ENCODE assay signal across 15 cellular contexts in the genomic region with DNA sequence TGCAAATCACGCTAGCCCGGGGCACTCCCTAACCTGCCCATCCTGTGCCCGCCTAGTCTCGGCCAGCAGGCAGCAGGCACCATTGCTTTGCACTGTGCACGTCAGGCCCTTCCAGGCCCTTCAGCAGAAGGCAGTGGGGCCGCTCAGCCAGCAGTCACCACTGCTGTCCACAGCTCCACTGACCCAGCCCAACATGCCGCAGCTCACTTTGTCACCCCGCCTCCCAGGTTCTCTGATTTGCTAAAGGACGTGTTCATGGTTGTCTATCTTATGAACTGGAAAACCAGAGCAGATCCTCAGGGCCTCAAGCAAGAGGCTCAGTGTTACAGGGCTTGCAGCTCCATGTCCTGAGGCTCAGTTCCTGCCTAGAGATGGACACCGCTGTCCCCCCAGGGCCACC. TPM values are rescaled to one million over a fixed set of nuclear protein-coding genes. Genes with fewer than 3 reads are reported as not detected.
A peak's percentile ranks its signal among the peaks of the same experiment; 100 is the strongest.
DNase-seq lines count a peak whose midpoint lies in the region; TF ChIP-seq lines count a peak whose summit lies in the region.
"Had no signal": no experiment of that assay in that cellular context is flagged by ENCODE, and none has a peak within 500 bp of the region (broad histone marks: within the 10 kb centered on the region; RNA-seq: fewer than 3 reads in every experiment).

No MANE protein-coding gene starts in this region.

- H3K4me2 ChIP-seq in neuronal stem cell (ENCODE audit: insufficient read depth, low read length, poor library complexity, severe bottlenecking): no peak overlapping the region
- H3K4me2 ChIP-seq: SK-N-SH had no signal

- no peak overlapping the region for H4K8ac ChIP-seq in neuronal stem cell (ENCODE audit: low read depth, low read length)

- H3K27me3 Mint-ChIP-seq in endodermal cell (ENCODE audit: insufficient read depth): peaks cover 2% of the 10 kb centered on the region

- no peaks in the 10 kb centered on the region for H3K36me3 Mint-ChIP-seq in endodermal cell (ENCODE audit: low read depth)
- H3K36me3 Mint-ChIP-seq: CD8-positive, alpha-beta memory T cell had no signal

- H2BK12ac ChIP-seq in neuronal stem cell (ENCODE audit: low read length): no peak overlapping the region

- H3K18ac ChIP-seq in neuronal stem cell (ENCODE audit: low read length): peak overlapping the region; percentile 91

- TF ChIP-seq CTCF in endodermal cell (conservative IDR thresholded peaks at IDR 0.05): no peak

- no peaks in the 10 kb centered on the region for H3K79me1 ChIP-seq in neuronal stem cell (ENCODE audit: low read depth, low read length)

- no peak overlapping the region for H3K4ac ChIP-seq in neuronal stem cell (ENCODE audit: low read length)

- H3K4me1 Mint-ChIP-seq in endodermal cell: peaks cover 5% of the 10 kb centered on the region

- no peak overlapping the region for H4K91ac ChIP-seq in neuronal stem cell (ENCODE audit: low read depth, low read length, poor library complexity)

- H2BK15ac ChIP-seq in neuronal stem cell (ENCODE audit: low read length): peak overlapping the region; percentile 45

- H3K9me3 Mint-ChIP-seq in endodermal cell: no peaks in the 10 kb centered on the region
- H3K9me3 Mint-ChIP-seq: CD8-positive, alpha-beta memory T cell; HFFc6 had no signal

- H3K4me3 ChIP-seq in endodermal cell (ENCODE audit: low read length) (no peak overlapping the region), neuronal stem cell (ENCODE audit: low read length in 2 of 2) (no peak overlapping the region)

- H3K27ac Mint-ChIP-seq in endodermal cell: no peak overlapping the region
- H3K27ac Mint-ChIP-seq: HFFc6 had no signal

- whole genome bisulfite sequencing in endodermal cell (ENCODE audit: insufficient coverage in 1 of 2, insufficient read length in 1 of 2), 2 experiments: 88 to 92% methylated on average over 10 of the region's 10 CpGs
- WGBS in neuronal stem cell (ENCODE audit: extremely low coverage in 2 of 2, insufficient read length in 2 of 2, insufficient replicate concordance in 1 of 2), 2 donors: no CpG with 5 or more reads among the region's 10 CpGs

- no peaks in the 10 kb centered on the region for H3K4me1 ChIP-seq in endodermal cell (ENCODE audit: control insufficient read depth, insufficient read depth, low read length)
- H3K4me1 ChIP-seq in neuronal stem cell (ENCODE audit: control insufficient read depth in 2 of 2, insufficient read depth in 1 of 2, low read depth in 1 of 2, low read length in 2 of 2): peaks cover 0 to 2% of the 10 kb centered on the region in 2 donors

- H3K36me3 ChIP-seq in endodermal cell (ENCODE audit: control insufficient read depth, insufficient read depth, low read length) (no peaks in the 10 kb centered on the region), neuronal stem cell (replicated peaks in 1 of 2; ENCODE audit: control insufficient read depth in 2 of 2, insufficient read depth in 2 of 2, low read length in 2 of 2) (no peaks in the 10 kb centered on the region)

- H3K27ac ChIP-seq in endodermal cell (ENCODE audit: low read depth, low read length) (no peak overlapping the region), neuronal stem cell (replicated peaks; ENCODE audit: low read length) (no peak overlapping the region)

- H3K9me3 ChIP-seq in endodermal cell (ENCODE audit: control insufficient read depth, low read length) (no peaks in the 10 kb centered on the region), neuronal stem cell (replicated peaks in 1 of 2; ENCODE audit: control insufficient read depth in 2 of 2, insufficient read depth in 1 of 2, low read depth in 1 of 2, low read length in 2 of 2) (no peaks in the 10 kb centered on the region)
- H3K9me3 ChIP-seq: SK-N-SH had no signal

- no peak overlapping the region for H2AFZ ChIP-seq in neuronal stem cell (ENCODE audit: low read length)

- DNase-seq in D341Med (ENCODE audit: low spot score) (peak; percentile 16), NCI-H2196 (lab: John Stamatoyannopoulos, UW; ENCODE audit: unreplicated experiment) (peak; percentile 52), endodermal cell (peak; percentile 54), neuronal stem cell (ENCODE audit: low spot score) (no peak), RPMI8226 (no peak), cerebellar cortex (ENCODE audit: low spot score) (no peak)
- DNase-seq in activated CD4-positive, alpha-beta T cell treated with anti-CD3 and anti-CD28 coated beads, Interleukin-2, amount 50 U/mL, for 48 hours: no peak
- DNase-seq: C1 segment of cervical spinal cord; CD8-positive, alpha-beta memory T cell; HFFc6; NCI-H2081; NCI-H2171 treated with DMSO at 0.1 percent for 48 hours; NCI-H748 treated with DMSO at 0.1 percent for 48 hours; OCI-M1; SK-N-SH had no signal

- H3K27me3 ChIP-seq in endodermal cell (ENCODE audit: control insufficient read depth, insufficient read depth, low read length, poor library complexity, severe bottlenecking) (no peaks in the 10 kb centered on the region), neuronal stem cell (ENCODE audit: control insufficient read depth in 3 of 3, insufficient read depth in 3 of 3, low read depth in 1 of 3, low read length in 3 of 3) (peaks cover 0 to 60% (median 0%) of the 10 kb centered on the region in 3 experiments)

- H2AK5ac ChIP-seq in neuronal stem cell (ENCODE audit: low read depth, low read length): peak overlapping the region; percentile 76

- H3K14ac ChIP-seq in neuronal stem cell (ENCODE audit: low read length): no peak overlapping the region

- H2BK5ac ChIP-seq in neuronal stem cell (ENCODE audit: low read length): no peak overlapping the region

- H3K23ac ChIP-seq in neuronal stem cell (ENCODE audit: low read depth, low read length, poor library complexity): no peak overlapping the region

- H3K4me3 Mint-ChIP-seq in endodermal cell: no peak overlapping the region
- H3K4me3 Mint-ChIP-seq: CD8-positive, alpha-beta memory T cell; HFFc6 had no signal

- H2BK120ac ChIP-seq in neuronal stem cell (ENCODE audit: low read depth, low read length): no peak overlapping the region

- no peak overlapping the region for H3K9ac ChIP-seq in endodermal cell (ENCODE audit: extremely low read depth, low read length, poor library complexity, severe bottlenecking)
- no peak overlapping the region for H3K9ac ChIP-seq in neuronal stem cell (ENCODE audit: low read depth, low read length, poor library complexity)
- H3K9ac ChIP-seq: SK-N-SH had no signal

RNA-seq across cellular contexts. Expression of gene SPOCD1, which starts 14.2 kb away (rescaled TPM):
- 1 to 10 TPM; 2.0 to 3.1 TPM for total RNA-seq in endodermal cell
- 1.00 TPM for polyA plus RNA-seq in endodermal cell (2013, experiment 1 of 2)
- 1.4 TPM for polyA plus RNA-seq in endodermal cell (2013, experiment 2 of 2)
- 1.1 TPM for polyA plus RNA-seq in neuronal stem cell (2013, experiment 1 of 2)
- polyA plus RNA-seq in neuronal stem cell (2013, experiment 2 of 2): 0.97 TPM
- polyA plus RNA-seq: CD8-positive, alpha-beta memory T cell had no signal

Comparison
In these comparisons a context has a peak if more than half of its experiments do, and no peak if none do; other contexts are left out.
1. DNase-seq: peak in D341Med (single experiment), NCI-H2196 (single experiment) and endodermal cell (single experiment); none in neuronal stem cell (single experiment), RPMI8226 (single experiment), activated CD4-positive, alpha-beta T cell treated with anti-CD3 and anti-CD28 coated beads, Interleukin-2, amount 50 U/mL, for 48 hours (0 of 2) and cerebellar cortex (single experiment).